In genomic region chr17:74532115-74532514, GRCh38 we compare ENCODE assay signal across 9 cellular contexts. TPM values are rescaled to one million over a fixed set of nuclear protein-coding genes. Genes with fewer than 3 reads are reported as not detected.
A peak's percentile ranks its signal among the peaks of the same experiment; 100 is the strongest.
DNase-seq lines count a peak whose midpoint lies in the region; ATAC-seq, FAIRE-seq and TF ChIP-seq lines count a peak whose summit lies in the region.
"Had no signal": no experiment of that assay in that cellular context is flagged by ENCODE, and none has a peak within 500 bp of the region (broad histone marks: within the 10 kb centered on the region; RNA-seq: fewer than 3 reads in every experiment).

No MANE protein-coding gene starts in this region.

- TF ChIP-seq POLR2A in GM12891 (IDR thresholded peaks at IDR 0.05; ENCODE audit: low read depth, low read length) = no peak

- no peak for TF ChIP-seq CTCF in omental fat pad (IDR thresholded peaks at IDR 0.05)

- ATAC-seq in omental fat pad (ENCODE audit: low FRiP score) = peak; percentile 25
- no peak for ATAC-seq in HG03520 (IDR thresholded peaks at IDR 0.05; ENCODE audit: unreplicated experiment)
- ATAC-seq in HG03159 (IDR thresholded peaks at IDR 0.05; ENCODE audit: unreplicated experiment) = no peak

- DNase-seq in GM12891 (ENCODE audit: insufficient read length, low spot score) (no peak), NCI-H446 treated with DMSO at 0.1 percent for 48 hours (lab: John Stamatoyannopoulos, UW) (peak; percentile 58), ecto neural progenitor cell (ENCODE audit: low spot score) (peak; percentile 31), omental fat pad (ENCODE audit: low spot score) (no peak), NCI-H345 (lab: John Stamatoyannopoulos, UW) (no peak), HuH-7.5 (ENCODE audit: low spot score) (no peak)

- peak; percentile 79 for FAIRE-seq in GM12891 (lab: Jason Lieb, UNC)

TF ChIP-seq in GM12891, 5 proteins besides CTCF, POLR2A, EP300 and RAD21:
- TF ChIP-seq POU2F2 (IDR thresholded peaks at IDR 0.05; ENCODE audit: low read depth, low read length) (peak; percentile 95), SPI1 (IDR thresholded peaks at IDR 0.05; ENCODE audit: low read depth, low read length) (no peak)

RNA-seq across cellular contexts. Expression of gene CD300LB, which starts 0.8 kb away (rescaled TPM):
- 0.26 TPM for polyA plus RNA-seq in GM12891 (2012; ENCODE audit: low read depth, missing spikeins)
- total RNA-seq in omental fat pad = 10 to 100 TPM in 1 of 4 donors, 1 to 10 TPM in 1, under 1 TPM in 2; 0.63 to 14.1 (median 0.86) TPM
- total RNA-seq: fibroblast of villous mesenchyme had no signal

RNA-seq across cellular contexts. Expression of gene CD300C, which starts 13.8 kb away (rescaled TPM):
- 0.63 TPM for polyA plus RNA-seq in GM12891 (2012; ENCODE audit: low read depth, missing spikeins)
- 1 to 10 TPM; 1.6 to 9.4 (median 2.1) TPM for total RNA-seq in omental fat pad
- total RNA-seq: fibroblast of villous mesenchyme had no signal

RNA-seq across cellular contexts. Expression of gene CD300H, which starts 35.2 kb away (rescaled TPM):
- polyA plus RNA-seq in GM12891 (2012; ENCODE audit: low read depth, missing spikeins) = not detected
- total RNA-seq in omental fat pad = not detected
- total RNA-seq: fibroblast of villous mesenchyme had no signal

RNA-seq across cellular contexts. Expression of gene CD300LD, which starts 60.0 kb away (rescaled TPM):
- not detected for polyA plus RNA-seq in GM12891 (2012; ENCODE audit: low read depth, missing spikeins)
- under 1 TPM in 1 of 4 donors, not detected in 3; 0.79 TPM for total RNA-seq in omental fat pad
- total RNA-seq: fibroblast of villous mesenchyme had no signal

Comparison
In these comparisons a context has a peak if more than half of its experiments do, and no peak if none do; other contexts are left out.
1. DNase-seq: peak in NCI-H446 treated with DMSO at 0.1 percent for 48 hours (single experiment) and ecto neural progenitor cell (single experiment); none in GM12891 (single experiment), omental fat pad (single experiment), NCI-H345 (single experiment) and HuH-7.5 (single experiment).